Comparison of ENCODE assay signal across 1 cellular context in the genomic region with DNA sequence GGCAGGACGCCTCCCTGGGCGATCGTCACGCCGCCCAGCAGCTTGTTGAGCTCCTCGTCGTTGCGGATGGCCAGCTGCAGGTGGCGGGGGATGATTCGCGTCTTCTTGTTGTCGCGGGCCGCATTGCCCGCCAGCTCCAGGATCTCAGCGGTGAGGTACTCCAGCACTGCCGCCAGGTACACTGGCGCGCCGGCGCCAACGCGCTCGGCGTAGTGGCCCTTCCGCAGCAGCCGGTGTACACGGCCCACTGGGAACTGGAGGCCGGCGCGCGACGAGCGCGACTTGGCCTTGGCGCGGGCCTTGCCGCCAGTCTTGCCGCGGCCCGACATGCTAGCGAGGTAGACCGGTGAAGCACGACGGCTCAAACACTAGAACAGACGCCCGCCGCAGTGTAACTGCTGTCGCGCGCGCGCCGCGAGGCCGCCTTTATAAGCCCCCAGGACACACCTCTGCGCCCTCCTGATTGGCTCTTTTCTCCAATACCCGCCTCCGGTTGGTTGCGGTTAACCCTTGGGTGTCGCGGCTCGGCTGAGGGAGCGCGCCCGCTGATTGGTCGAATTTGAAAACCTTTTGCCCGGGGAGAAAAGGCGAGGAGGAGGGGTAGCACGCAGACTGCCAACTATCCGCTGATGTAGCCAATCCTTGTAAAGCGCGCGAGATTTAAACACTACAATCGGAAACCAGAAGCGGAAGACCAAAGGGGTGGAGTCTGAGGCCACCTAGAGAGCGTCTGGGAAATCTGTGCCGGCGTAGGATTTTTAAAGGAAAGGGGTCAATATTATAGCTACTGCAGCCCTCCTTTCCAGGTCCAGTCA.
TF ChIP-seq lines count a peak whose summit lies in the region.

No MANE protein-coding gene starts in this region.

TF ChIP-seq in HCT116, 20 proteins besides CTCF, POLR2A, EP300 and RAD21 (continued from another document):
- TF ChIP-seq, protein P1, sequence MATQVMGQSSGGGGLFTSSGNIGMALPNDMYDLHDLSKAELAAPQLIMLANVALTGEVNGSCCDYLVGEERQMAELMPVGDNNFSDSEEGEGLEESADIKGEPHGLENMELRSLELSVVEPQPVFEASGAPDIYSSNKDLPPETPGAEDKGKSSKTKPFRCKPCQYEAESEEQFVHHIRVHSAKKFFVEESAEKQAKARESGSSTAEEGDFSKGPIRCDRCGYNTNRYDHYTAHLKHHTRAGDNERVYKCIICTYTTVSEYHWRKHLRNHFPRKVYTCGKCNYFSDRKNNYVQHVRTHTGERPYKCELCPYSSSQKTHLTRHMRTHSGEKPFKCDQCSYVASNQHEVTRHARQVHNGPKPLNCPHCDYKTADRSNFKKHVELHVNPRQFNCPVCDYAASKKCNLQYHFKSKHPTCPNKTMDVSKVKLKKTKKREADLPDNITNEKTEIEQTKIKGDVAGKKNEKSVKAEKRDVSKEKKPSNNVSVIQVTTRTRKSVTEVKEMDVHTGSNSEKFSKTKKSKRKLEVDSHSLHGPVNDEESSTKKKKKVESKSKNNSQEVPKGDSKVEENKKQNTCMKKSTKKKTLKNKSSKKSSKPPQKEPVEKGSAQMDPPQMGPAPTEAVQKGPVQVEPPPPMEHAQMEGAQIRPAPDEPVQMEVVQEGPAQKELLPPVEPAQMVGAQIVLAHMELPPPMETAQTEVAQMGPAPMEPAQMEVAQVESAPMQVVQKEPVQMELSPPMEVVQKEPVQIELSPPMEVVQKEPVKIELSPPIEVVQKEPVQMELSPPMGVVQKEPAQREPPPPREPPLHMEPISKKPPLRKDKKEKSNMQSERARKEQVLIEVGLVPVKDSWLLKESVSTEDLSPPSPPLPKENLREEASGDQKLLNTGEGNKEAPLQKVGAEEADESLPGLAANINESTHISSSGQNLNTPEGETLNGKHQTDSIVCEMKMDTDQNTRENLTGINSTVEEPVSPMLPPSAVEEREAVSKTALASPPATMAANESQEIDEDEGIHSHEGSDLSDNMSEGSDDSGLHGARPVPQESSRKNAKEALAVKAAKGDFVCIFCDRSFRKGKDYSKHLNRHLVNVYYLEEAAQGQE (IDR thresholded peaks at IDR 0.05; ENCODE audit: low read depth) = no peak
